Comparison of ENCODE assay signal across 8 cellular contexts in genomic region chr14:28767851-28768548, GRCh38. TPM values are rescaled to one million over a fixed set of nuclear protein-coding genes. Genes with fewer than 3 reads are reported as not detected.
DNase-seq lines count a peak whose midpoint lies in the region; ATAC-seq lines count a peak whose summit lies in the region.

No MANE protein-coding gene starts in this region.

- peak overlapping the region; percentile 44 for H3K4me3 Mint-ChIP-seq in activated naive CD4-positive, alpha-beta T cell treated with anti-CD3 and anti-CD28 coated beads, Interleukin-2, amount 50 U/mL, for 24 hours
- peak overlapping the region; percentile 45 for H3K4me3 Mint-ChIP-seq in activated CD8-positive, alpha-beta T cell treated with anti-CD3 and anti-CD28 coated beads, Interleukin-2, amount 10 ng/mL, durations not matched to agents 7 days and 5 days

- H3K9ac ChIP-seq in iPS-18a (ENCODE audit: low read length), result no peak overlapping the region

- intact Hi-C loops in aorta (cut with DNase I), result no loop called here

- peaks cover 52% of the 10 kb centered on the region for H3K27me3 Mint-ChIP-seq in activated naive CD4-positive, alpha-beta T cell treated with anti-CD3 and anti-CD28 coated beads, Interleukin-2, amount 50 U/mL, for 24 hours
- peaks cover 44% of the 10 kb centered on the region for H3K27me3 Mint-ChIP-seq in activated CD8-positive, alpha-beta T cell treated with anti-CD3 and anti-CD28 coated beads, Interleukin-2, amount 10 ng/mL, durations not matched to agents 7 days and 5 days (ENCODE audit: low read depth)

- POLR2A ChIA-PET in activated CD8-positive, alpha-beta T cell treated with anti-CD3 and anti-CD28 coated beads, Interleukin-2, amount 10 ng/mL, durations not matched to agents 7 days and 5 days (lab: Charles Lee), result no interaction called here

- DNase-seq in activated naive CD4-positive, alpha-beta T cell treated with Interleukin-2 at 50 U/mL for 16 hours, result no peak
- DNase-seq in activated CD8-positive, alpha-beta T cell treated with anti-CD3 and anti-CD28 coated beads, Interleukin-2, amount 10 ng/mL, durations not matched to agents 7 days and 5 days, result no peak
- DNase-seq in aorta (peak in 1 of 2 donors; percentile 73), NK-92 (lab: John Stamatoyannopoulos, UW; ENCODE audit: unreplicated experiment) (no peak), midbrain (lab: John Stamatoyannopoulos, UW) (no peak)

- no peaks in the 10 kb centered on the region for H3K9me3 ChIP-seq in iPS-18a (ENCODE audit: control insufficient read depth, low read depth, low read length)
- H3K9me3 ChIP-seq in aorta (ENCODE audit: control insufficient read depth, low read length), result peaks cover 4% of the 10 kb centered on the region

- CTCF ChIA-PET in activated CD8-positive, alpha-beta T cell treated with anti-CD3 and anti-CD28 coated beads, Interleukin-2, amount 10 ng/mL, durations not matched to agents 7 days and 5 days (lab: Charles Lee), result no interaction called here

- H3K4me3 ChIP-seq in iPS-18a (ENCODE audit: low read length) (peak overlapping the region; percentile 42), aorta (ENCODE audit: low read length in 2 of 2) (no peak overlapping the region)

- H3K4me1 Mint-ChIP-seq in activated naive CD4-positive, alpha-beta T cell treated with anti-CD3 and anti-CD28 coated beads, Interleukin-2, amount 50 U/mL, for 24 hours, result peaks cover 5% of the 10 kb centered on the region
- H3K4me1 Mint-ChIP-seq in activated CD8-positive, alpha-beta T cell treated with anti-CD3 and anti-CD28 coated beads, Interleukin-2, amount 10 ng/mL, durations not matched to agents 7 days and 5 days (ENCODE audit: low read depth), result peaks cover 3% of the 10 kb centered on the region

- no peaks in the 10 kb centered on the region for H3K36me3 ChIP-seq in iPS-18a (ENCODE audit: control insufficient read depth, low read depth, low read length)
- no peaks in the 10 kb centered on the region for H3K36me3 ChIP-seq in aorta (ENCODE audit: control insufficient read depth in 1 of 2, insufficient read depth in 2 of 2, low read length in 1 of 2)

- no peak overlapping the region for H3K27ac Mint-ChIP-seq in activated naive CD4-positive, alpha-beta T cell treated with anti-CD3 and anti-CD28 coated beads, Interleukin-2, amount 50 U/mL, for 24 hours
- peak overlapping the region; percentile 80 for H3K27ac Mint-ChIP-seq in activated CD8-positive, alpha-beta T cell treated with anti-CD3 and anti-CD28 coated beads, Interleukin-2, amount 10 ng/mL, durations not matched to agents 7 days and 5 days

- H3K27ac ChIP-seq in iPS-18a (ENCODE audit: low read length) (no peak overlapping the region), aorta (ENCODE audit: low read depth in 1 of 2, low read length in 2 of 2) (no peak overlapping the region)

- peaks cover 5% of the 10 kb centered on the region for H3K36me3 Mint-ChIP-seq in activated naive CD4-positive, alpha-beta T cell treated with anti-CD3 and anti-CD28 coated beads, Interleukin-2, amount 50 U/mL, for 24 hours
- peaks cover 18% of the 10 kb centered on the region for H3K36me3 Mint-ChIP-seq in activated CD8-positive, alpha-beta T cell treated with anti-CD3 and anti-CD28 coated beads, Interleukin-2, amount 10 ng/mL, durations not matched to agents 7 days and 5 days (ENCODE audit: low read depth)

- no peak for ATAC-seq in activated CD8-positive, alpha-beta T cell treated with anti-CD3 and anti-CD28 coated beads, Interleukin-2, amount 10 ng/mL, durations not matched to agents 7 days and 5 days
- ATAC-seq in aorta (ENCODE audit: low FRiP score) (peak; percentile 48), GM21786 (IDR thresholded peaks at IDR 0.05; ENCODE audit: unreplicated experiment) (no peak)

- H3K9me3 Mint-ChIP-seq in activated naive CD4-positive, alpha-beta T cell treated with anti-CD3 and anti-CD28 coated beads, Interleukin-2, amount 50 U/mL, for 24 hours, result peaks cover 24% of the 10 kb centered on the region
- H3K9me3 Mint-ChIP-seq in activated CD8-positive, alpha-beta T cell treated with anti-CD3 and anti-CD28 coated beads, Interleukin-2, amount 10 ng/mL, durations not matched to agents 7 days and 5 days (ENCODE audit: insufficient read depth), result no peaks in the 10 kb centered on the region

- H3K4me1 ChIP-seq in iPS-18a (ENCODE audit: control insufficient read depth, low read depth, low read length), result peaks cover 7% of the 10 kb centered on the region
- no peaks in the 10 kb centered on the region for H3K4me1 ChIP-seq in aorta (ENCODE audit: control insufficient read depth in 1 of 2, insufficient read depth in 2 of 2, low read length in 2 of 2)

- WGBS in aorta, 2 donors, result 6 to 8% methylated on average over 61 to 65 of the region's 65 CpGs

- H3K27me3 ChIP-seq in iPS-18a (ENCODE audit: control insufficient read depth, insufficient read depth, low read length), result peaks cover 89% of the 10 kb centered on the region
- H3K27me3 ChIP-seq in aorta (ENCODE audit: control insufficient read depth in 1 of 2, insufficient read depth in 2 of 2, low read length in 1 of 2), result peaks cover 0 to under 1% of the 10 kb centered on the region in 2 donors

RNA-seq across cellular contexts. Expression of gene FOXG1, which starts 1.4 kb away (rescaled TPM):
- not detected for total RNA-seq in activated CD8-positive, alpha-beta T cell treated with anti-CD3 and anti-CD28 coated beads, Interleukin-2, amount 10 ng/mL, durations not matched to agents 7 days and 5 days
- total RNA-seq in aorta, result not detected
- polyA plus RNA-seq in aorta, result not detected
